In the genomic region with DNA sequence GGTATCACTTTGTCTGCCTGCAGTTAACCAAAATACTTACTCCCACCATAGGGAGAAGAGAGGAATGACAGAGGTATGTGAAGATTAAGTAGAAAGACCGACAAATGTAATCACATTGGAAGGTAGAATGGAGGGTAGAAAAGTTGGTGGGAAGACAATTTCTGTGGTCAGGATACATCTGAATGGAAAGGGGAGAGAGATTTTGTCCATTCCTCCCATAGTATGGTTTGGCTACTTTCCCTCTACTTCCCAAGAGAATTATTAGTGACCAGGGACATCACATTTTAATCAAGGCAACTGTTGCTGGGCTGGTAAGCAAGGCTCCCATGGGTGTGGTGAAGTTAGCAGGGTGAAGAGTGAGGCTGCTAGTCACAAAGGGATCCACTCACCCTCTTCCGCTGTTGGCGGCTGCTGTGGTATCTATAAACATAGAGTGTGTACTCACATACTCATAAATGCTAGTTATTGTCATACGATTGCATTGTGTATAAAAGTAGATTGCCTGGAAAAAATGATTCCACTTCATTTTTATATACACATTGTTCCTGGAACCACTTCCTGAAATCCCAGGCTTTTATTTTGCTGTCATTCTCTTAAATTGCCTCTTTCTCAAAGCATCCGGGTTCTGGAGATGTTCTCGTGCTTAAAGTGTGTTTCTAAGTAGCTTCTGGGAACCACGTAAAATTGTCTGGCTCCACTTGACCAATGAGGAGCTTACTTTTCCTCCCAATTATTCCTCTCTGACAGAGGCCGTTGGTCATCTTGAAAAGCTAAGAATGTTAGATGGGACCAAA, we compare ENCODE assay signal across 1 cellular context.
TF ChIP-seq lines count a peak whose summit lies in the region.

No MANE protein-coding gene starts in this region.

TF ChIP-seq in IMR-90, 13 proteins besides CTCF, POLR2A, EP300 and RAD21 (continued from another document):
- TF ChIP-seq, protein P1, sequence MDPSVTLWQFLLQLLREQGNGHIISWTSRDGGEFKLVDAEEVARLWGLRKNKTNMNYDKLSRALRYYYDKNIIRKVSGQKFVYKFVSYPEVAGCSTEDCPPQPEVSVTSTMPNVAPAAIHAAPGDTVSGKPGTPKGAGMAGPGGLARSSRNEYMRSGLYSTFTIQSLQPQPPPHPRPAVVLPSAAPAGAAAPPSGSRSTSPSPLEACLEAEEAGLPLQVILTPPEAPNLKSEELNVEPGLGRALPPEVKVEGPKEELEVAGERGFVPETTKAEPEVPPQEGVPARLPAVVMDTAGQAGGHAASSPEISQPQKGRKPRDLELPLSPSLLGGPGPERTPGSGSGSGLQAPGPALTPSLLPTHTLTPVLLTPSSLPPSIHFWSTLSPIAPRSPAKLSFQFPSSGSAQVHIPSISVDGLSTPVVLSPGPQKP (IDR thresholded peaks at IDR 0.05; ENCODE audit: borderline replicate concordance, low read depth, low read length): no peak
- TF ChIP-seq NFE2L2 (IDR thresholded peaks at IDR 0.05; ENCODE audit: low read depth, low read length): no peak
- TF ChIP-seq CHD1 (IDR thresholded peaks at IDR 0.05; ENCODE audit: low read depth, low read length): no peak
- no peak for TF ChIP-seq MXI1 (IDR thresholded peaks at IDR 0.05; ENCODE audit: borderline replicate concordance, low read depth, low read length)
- TF ChIP-seq FOS (IDR thresholded peaks at IDR 0.05; ENCODE audit: low read depth, low read length): no peak
TF ChIP-seq in IMR-90: peak in this region for 0.
